In the genomic region with DNA sequence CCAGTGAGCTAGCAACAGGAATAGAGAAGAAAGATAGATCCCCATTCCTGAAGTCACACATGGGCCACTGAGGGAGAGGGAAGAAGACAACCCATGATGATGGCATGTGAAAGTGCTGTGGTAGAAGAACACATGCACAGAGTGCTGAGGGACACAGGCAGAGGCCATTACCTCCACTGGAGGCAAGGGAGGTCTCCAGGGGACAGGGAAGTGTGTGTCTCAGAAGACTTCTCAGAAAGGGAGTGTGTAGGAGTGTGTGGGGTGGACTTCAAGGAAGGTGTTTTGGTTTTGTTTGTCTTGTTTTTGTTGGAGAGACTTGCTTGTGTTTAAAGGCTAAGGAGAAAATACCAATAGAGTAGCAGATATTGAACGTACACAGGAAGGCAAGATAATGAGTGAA, we compare ENCODE assay signal across 15 cellular contexts.
A peak's percentile ranks its signal among the peaks of the same experiment; 100 is the strongest.
DNase-seq lines count a peak whose midpoint lies in the region; ATAC-seq and TF ChIP-seq lines count a peak whose summit lies in the region.
"Had no signal": no experiment of that assay in that cellular context is flagged by ENCODE, and none has a peak within 500 bp of the region (broad histone marks: within the 10 kb centered on the region; RNA-seq: fewer than 3 reads in every experiment).

No MANE protein-coding gene starts in this region.

- peaks cover 8% of the 10 kb centered on the region for H3K27me3 Mint-ChIP-seq in activated T-cell treated with anti-CD3 and anti-CD28 coated beads, Interleukin-2, amount 50 U/mL, for 24 hours
- peaks cover 25% of the 10 kb centered on the region for H3K27me3 Mint-ChIP-seq in activated T-cell treated with anti-CD3 and anti-CD28 coated beads, Interleukin-2, amount 50 U/mL, for 72 hours (ENCODE audit: low read depth)
- H3K27me3 Mint-ChIP-seq in nephron progenitor cell (ENCODE audit: low read depth, poor library complexity) = peaks cover 6% of the 10 kb centered on the region

- TF ChIP-seq POLR2A in lower leg skin (IDR thresholded peaks at IDR 0.05) = no peak

- intact Hi-C loops in cardiac septum (cut with DNase I) (no loop called here), lower leg skin (cut with DNase I; ENCODE audit: low total_unique reads) (no loop called here)

- H3K36me3 Mint-ChIP-seq in activated T-cell treated with anti-CD3 and anti-CD28 coated beads, Interleukin-2, amount 50 U/mL, for 24 hours (ENCODE audit: low read depth) = no peaks in the 10 kb centered on the region
- H3K36me3 Mint-ChIP-seq in activated T-cell treated with anti-CD3 and anti-CD28 coated beads, Interleukin-2, amount 50 U/mL, for 72 hours (ENCODE audit: insufficient read depth in 2 of 2) = no peaks in the 10 kb centered on the region
- no peaks in the 10 kb centered on the region for H3K36me3 Mint-ChIP-seq in nephron progenitor cell (ENCODE audit: low read depth)

- TF ChIP-seq CTCF in nephron progenitor cell (IDR thresholded peaks at IDR 0.05) = no peak
- TF ChIP-seq CTCF in lower leg skin (IDR thresholded peaks at IDR 0.05) = no peak

- H3K9me3 Mint-ChIP-seq in activated T-cell treated with anti-CD3 and anti-CD28 coated beads, Interleukin-2, amount 50 U/mL, for 24 hours = no peaks in the 10 kb centered on the region
- H3K9me3 Mint-ChIP-seq in activated T-cell treated with anti-CD3 and anti-CD28 coated beads, Interleukin-2, amount 50 U/mL, for 72 hours = no peaks in the 10 kb centered on the region
- peaks cover 10% of the 10 kb centered on the region for H3K9me3 Mint-ChIP-seq in nephron progenitor cell

- no peak for DNase-seq in activated T-cell treated with anti-CD3 and anti-CD28 coated beads, Interleukin-2, amount 50 U/mL, for 24 hours
- no peak for DNase-seq in activated T-cell treated with anti-CD3 and anti-CD28 coated beads, Interleukin-2, amount 50 U/mL, for 72 hours
- no peak for DNase-seq in nephron progenitor cell
- DNase-seq in activated naive CD4-positive, alpha-beta T cell (lab: John Stamatoyannopoulos, UW) = no peak
- no peak for DNase-seq in cardiac septum (ENCODE audit: low spot score)
- DNase-seq in lower leg skin (ENCODE audit: low spot score in 2 of 2) = no peak
- DNase-seq: cerebellar nuclear complex; H7; NCI-H82; Peyer's patch; stimulated activated CD4-positive, alpha-beta T cell treated with anti-CD3 and anti-CD28 coated beads, Interleukin-4, amount 100 ng/mL, for 24 hours; transverse colon had no signal

- H3K27ac Mint-ChIP-seq in activated T-cell treated with anti-CD3 and anti-CD28 coated beads, Interleukin-2, amount 50 U/mL, for 24 hours = peak overlapping the region; percentile 22
- H3K27ac Mint-ChIP-seq in activated T-cell treated with anti-CD3 and anti-CD28 coated beads, Interleukin-2, amount 50 U/mL, for 72 hours = no peak overlapping the region
- no peak overlapping the region for H3K27ac Mint-ChIP-seq in nephron progenitor cell

- no peak overlapping the region for H3K4me3 Mint-ChIP-seq in activated T-cell treated with anti-CD3 and anti-CD28 coated beads, Interleukin-2, amount 50 U/mL, for 24 hours
- H3K4me3 Mint-ChIP-seq in activated T-cell treated with anti-CD3 and anti-CD28 coated beads, Interleukin-2, amount 50 U/mL, for 72 hours = no peak overlapping the region
- H3K4me3 Mint-ChIP-seq in nephron progenitor cell = no peak overlapping the region

- no peak overlapping the region for H3K4me3 ChIP-seq in lower leg skin (ENCODE audit: low read depth, poor library complexity, severe bottlenecking)
- H3K4me3 ChIP-seq: BLaER1 treated with 17β-estradiol and CSF1 and Interleukin-3, amounts not matched to agents 10 nM and 100 nM; Peyer's patch; transverse colon had no signal

- WGBS in lower leg skin, 2 donors = 78 to 90% methylated on average over 1 of the region's 1 CpG

- peaks cover 3% of the 10 kb centered on the region for H3K4me1 Mint-ChIP-seq in activated T-cell treated with anti-CD3 and anti-CD28 coated beads, Interleukin-2, amount 50 U/mL, for 24 hours (ENCODE audit: low read depth)
- peaks cover 11% of the 10 kb centered on the region for H3K4me1 Mint-ChIP-seq in activated T-cell treated with anti-CD3 and anti-CD28 coated beads, Interleukin-2, amount 50 U/mL, for 72 hours (ENCODE audit: low read depth)
- no peaks in the 10 kb centered on the region for H3K4me1 Mint-ChIP-seq in nephron progenitor cell

- no peak for ATAC-seq in activated T-cell treated with anti-CD3 and anti-CD28 coated beads, Interleukin-2, amount 50 U/mL, for 72 hours (replicated peaks in 1 of 2)
- ATAC-seq in HG02610 (IDR thresholded peaks at IDR 0.05; ENCODE audit: unreplicated experiment) (peak; percentile 43), HG03135 (IDR thresholded peaks at IDR 0.05; ENCODE audit: unreplicated experiment) (peak; percentile 4)

Comparison
In these comparisons a context has a peak if more than half of its experiments do, and no peak if none do; other contexts are left out.
1. ATAC-seq: peak in HG02610 (single experiment) and HG03135 (single experiment); none in activated T-cell treated with anti-CD3 and anti-CD28 coated beads, Interleukin-2, amount 50 U/mL, for 72 hours (0 of 2).